In the genomic region with DNA sequence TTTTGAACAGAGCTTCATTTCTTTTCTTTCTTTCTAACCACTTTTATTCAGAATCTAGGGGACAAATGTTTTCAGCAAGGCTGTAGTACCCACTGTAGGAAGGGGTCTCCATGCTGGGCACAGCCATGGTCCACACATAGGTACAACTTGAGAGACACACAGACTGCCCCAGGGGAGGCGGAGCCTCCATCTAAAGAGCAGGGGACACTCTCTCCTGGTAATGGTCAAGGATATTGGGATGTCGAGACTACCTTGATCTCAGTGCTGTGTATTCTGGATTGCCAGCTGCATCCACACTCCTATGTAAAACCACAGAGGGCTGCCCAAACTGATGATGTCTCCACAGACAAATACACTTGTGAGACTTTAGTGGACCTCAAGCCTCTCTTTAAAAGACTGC, we compare ENCODE assay signal across 19 cellular contexts. TPM values are rescaled to one million over a fixed set of nuclear protein-coding genes. Genes with fewer than 3 reads are reported as not detected.
DNase-seq lines count a peak whose midpoint lies in the region; ATAC-seq and TF ChIP-seq lines count a peak whose summit lies in the region.
"Had no signal": no experiment of that assay in that cellular context is flagged by ENCODE, and none has a peak within 500 bp of the region (broad histone marks: within the 10 kb centered on the region; RNA-seq: fewer than 3 reads in every experiment).

No MANE protein-coding gene starts in this region.

- H4K20me1 ChIP-seq in OCI-LY1 (ENCODE audit: insufficient read depth, low read length) = no peaks in the 10 kb centered on the region

- H3K9me3 ChIP-seq in OCI-LY1 (ENCODE audit: low read length) = peaks cover under 1% of the 10 kb centered on the region; the same call in 1 of the 2 replicates
- H3K9me3 ChIP-seq: esophagus squamous epithelium, right atrium auricular region had no signal

- H3K36me3 Mint-ChIP-seq in activated CD4-positive, alpha-beta T cell treated with anti-CD3 and anti-CD28 coated beads for 36 hours (ENCODE audit: low read depth) = peaks cover 4% of the 10 kb centered on the region
- H3K36me3 Mint-ChIP-seq in activated CD4-positive, alpha-beta T cell treated with anti-CD3 and anti-CD28 coated beads, Interleukin-2, amount 10 ng/mL, durations not matched to agents 24 days and 14 days (ENCODE audit: low read depth) = peaks cover 6% of the 10 kb centered on the region
- H3K36me3 Mint-ChIP-seq in effector memory CD8-positive, alpha-beta T cell (ENCODE audit: insufficient read depth) = peaks cover 85% of the 10 kb centered on the region
- H3K36me3 Mint-ChIP-seq in stimulated activated naive B cell treated with anti-CD40 and anti-IgM and Interleukin-4, amounts not matched to agents 10 μg/mL and 1 μg/mL and 100 μg/mL, for 72 hours = no peaks in the 10 kb centered on the region
- H3K36me3 Mint-ChIP-seq in mesothelial cell of epicardium = no peaks in the 10 kb centered on the region

- H3K79me2 ChIP-seq in OCI-LY1 (ENCODE audit: insufficient read depth, low read length) = peaks cover 11% of the 10 kb centered on the region

- peak overlapping the region; percentile 82 for H3K9ac ChIP-seq in OCI-LY1 (ENCODE audit: low read length)

- no peaks in the 10 kb centered on the region for H3K27me3 ChIP-seq in OCI-LY1 (ENCODE audit: insufficient read depth, low read length)
- H3K27me3 ChIP-seq: brain microvascular endothelial cell, esophagus squamous epithelium, right atrium auricular region had no signal

- peaks cover 6% of the 10 kb centered on the region for H3K9me3 Mint-ChIP-seq in activated CD4-positive, alpha-beta T cell treated with anti-CD3 and anti-CD28 coated beads for 36 hours (ENCODE audit: low read depth)
- H3K9me3 Mint-ChIP-seq in activated CD4-positive, alpha-beta T cell treated with anti-CD3 and anti-CD28 coated beads, Interleukin-2, amount 10 ng/mL, durations not matched to agents 24 days and 14 days = no peaks in the 10 kb centered on the region
- H3K9me3 Mint-ChIP-seq in effector memory CD8-positive, alpha-beta T cell = no peaks in the 10 kb centered on the region
- H3K9me3 Mint-ChIP-seq in stimulated activated naive B cell treated with anti-CD40 and anti-IgM and Interleukin-4, amounts not matched to agents 10 μg/mL and 1 μg/mL and 100 μg/mL, for 72 hours = no peaks in the 10 kb centered on the region
- H3K9me3 Mint-ChIP-seq in mesothelial cell of epicardium = peaks cover 1% of the 10 kb centered on the region
- H3K9me3 Mint-ChIP-seq: activated naive CD4-positive, alpha-beta T cell treated with anti-CD3 and anti-CD28 coated beads, Interleukin-2, amount 10 ng/mL, durations not matched to agents 7 days and 5 days had no signal

- intact Hi-C loops in activated CD4-positive, alpha-beta T cell treated with anti-CD3 and anti-CD28 coated beads for 36 hours (cut with DNase I, micrococcal nuclease) = loop anchor here in 1 of 2 experiments (2.0 kb wide), 1 partner anchor 73 kb away; no protein-coding TSS in a partner anchor
- intact Hi-C loops in activated CD4-positive, alpha-beta T cell treated with anti-CD3 and anti-CD28 coated beads, Interleukin-2, amount 10 ng/mL, durations not matched to agents 24 days and 14 days (cut with micrococcal nuclease) = loop anchor here (10.0 kb wide), 1 partner anchor 321 kb away; a partner anchor contains a TSS

- H3K4me1 ChIP-seq in OCI-LY1 (ENCODE audit: insufficient read depth, low read length, severe bottlenecking) = peaks cover 88% of the 10 kb centered on the region

- peaks cover 59% of the 10 kb centered on the region for H3K4me1 Mint-ChIP-seq in activated CD4-positive, alpha-beta T cell treated with anti-CD3 and anti-CD28 coated beads for 36 hours
- H3K4me1 Mint-ChIP-seq in activated CD4-positive, alpha-beta T cell treated with anti-CD3 and anti-CD28 coated beads, Interleukin-2, amount 10 ng/mL, durations not matched to agents 24 days and 14 days = peaks cover 70% of the 10 kb centered on the region
- peaks cover 65 to 85% of the 10 kb centered on the region in 2 donors for H3K4me1 Mint-ChIP-seq in effector memory CD8-positive, alpha-beta T cell (ENCODE audit: low read depth in 2 of 2)
- H3K4me1 Mint-ChIP-seq in stimulated activated naive B cell treated with anti-CD40 and anti-IgM and Interleukin-4, amounts not matched to agents 10 μg/mL and 1 μg/mL and 100 μg/mL, for 72 hours = peaks cover 60 to 67% of the 10 kb centered on the region in 2 donors
- peaks cover 2% of the 10 kb centered on the region for H3K4me1 Mint-ChIP-seq in mesothelial cell of epicardium

- DNase-seq in activated CD4-positive, alpha-beta T cell treated with anti-CD3 and anti-CD28 coated beads for 36 hours = no peak
- no peak for DNase-seq in activated CD4-positive, alpha-beta T cell treated with anti-CD3 and anti-CD28 coated beads, Interleukin-2, amount 10 ng/mL, durations not matched to agents 24 days and 14 days
- DNase-seq in effector memory CD8-positive, alpha-beta T cell = no peak
- no peak for DNase-seq in stimulated activated naive B cell treated with anti-CD40 and anti-IgM and Interleukin-4, amounts not matched to agents 10 μg/mL and 1 μg/mL and 100 μg/mL, for 72 hours
- no peak for DNase-seq in mesothelial cell of epicardium (ENCODE audit: low spot score in 2 of 2, unreplicated experiment in 2 of 2)
- no peak for DNase-seq in COLO668 (lab: John Stamatoyannopoulos, UW; ENCODE audit: unreplicated experiment)
- DNase-seq: 8988T; activated naive CD4-positive, alpha-beta T cell treated with anti-CD3 and anti-CD28 coated beads, Interleukin-2, amount 10 ng/mL, durations not matched to agents 7 days and 5 days; brain microvascular endothelial cell; EL; esophagus squamous epithelium; NCI-H1417; stimulated activated CD4-positive, alpha-beta T cell treated with anti-CD3 and anti-CD28 coated beads, Interleukin-1b, Interleukin-23, amount 100 ng/mL, for 48 hours had no signal

- CTCF ChIA-PET in activated CD4-positive, alpha-beta T cell treated with anti-CD3 and anti-CD28 coated beads for 36 hours (lab: Charles Lee) = interaction anchor here (0.6 to 4.6 kb wide), 8 partner anchors 9 to 123 kb away, joined by 3 to 30 read pairs (median 4); no protein-coding TSS in a partner anchor

- H3F3A ChIP-seq in OCI-LY1 (ENCODE audit: insufficient read depth, low read length) = peaks cover 8% of the 10 kb centered on the region; the same call in 1 of the 2 replicates

- H3K27me3 Mint-ChIP-seq in activated CD4-positive, alpha-beta T cell treated with anti-CD3 and anti-CD28 coated beads for 36 hours = no peaks in the 10 kb centered on the region
- no peaks in the 10 kb centered on the region for H3K27me3 Mint-ChIP-seq in activated CD4-positive, alpha-beta T cell treated with anti-CD3 and anti-CD28 coated beads, Interleukin-2, amount 10 ng/mL, durations not matched to agents 24 days and 14 days
- no peaks in the 10 kb centered on the region for H3K27me3 Mint-ChIP-seq in effector memory CD8-positive, alpha-beta T cell
- H3K27me3 Mint-ChIP-seq in stimulated activated naive B cell treated with anti-CD40 and anti-IgM and Interleukin-4, amounts not matched to agents 10 μg/mL and 1 μg/mL and 100 μg/mL, for 72 hours = no peaks in the 10 kb centered on the region
- H3K27me3 Mint-ChIP-seq in mesothelial cell of epicardium (ENCODE audit: low read depth) = no peaks in the 10 kb centered on the region

- H3K27ac ChIP-seq in OCI-LY1 (ENCODE audit: low read depth, low read length, poor library complexity, severe bottlenecking) = peak overlapping the region; percentile 97
- H3K27ac ChIP-seq: brain microvascular endothelial cell, C4-2B, right atrium auricular region, VCaP had no signal

- H3K9me2 ChIP-seq in OCI-LY1 (ENCODE audit: low read depth, low read length) = no peaks in the 10 kb centered on the region

- no peak for TF ChIP-seq CTCF in OCI-LY1 (IDR thresholded peaks at IDR 0.05; ENCODE audit: low read length)
- no peak for TF ChIP-seq CTCF in mesothelial cell of epicardium (IDR thresholded peaks at IDR 0.05; ENCODE audit: unreplicated experiment)

- no peaks in the 10 kb centered on the region; the same call in 1 of the 2 replicates for H3K36me3 ChIP-seq in OCI-LY1 (ENCODE audit: insufficient read depth, low read length)
- H3K36me3 ChIP-seq: brain microvascular endothelial cell, esophagus squamous epithelium, right atrium auricular region had no signal

- H3K4me3 Mint-ChIP-seq in activated CD4-positive, alpha-beta T cell treated with anti-CD3 and anti-CD28 coated beads for 36 hours = no peak overlapping the region
- no peak overlapping the region for H3K4me3 Mint-ChIP-seq in activated CD4-positive, alpha-beta T cell treated with anti-CD3 and anti-CD28 coated beads, Interleukin-2, amount 10 ng/mL, durations not matched to agents 24 days and 14 days
- H3K4me3 Mint-ChIP-seq in effector memory CD8-positive, alpha-beta T cell = peak overlapping the region; percentile 96 to 99
- no peak overlapping the region for H3K4me3 Mint-ChIP-seq in stimulated activated naive B cell treated with anti-CD40 and anti-IgM and Interleukin-4, amounts not matched to agents 10 μg/mL and 1 μg/mL and 100 μg/mL, for 72 hours
- H3K4me3 Mint-ChIP-seq in mesothelial cell of epicardium = no peak overlapping the region
- H3K4me3 Mint-ChIP-seq: activated naive CD4-positive, alpha-beta T cell treated with anti-CD3 and anti-CD28 coated beads, Interleukin-2, amount 10 ng/mL, durations not matched to agents 7 days and 5 days had no signal

- POLR2A ChIA-PET in activated CD4-positive, alpha-beta T cell treated with anti-CD3 and anti-CD28 coated beads for 36 hours (lab: Charles Lee) = interaction anchor here (0.6 kb wide), 1 partner anchor 28 kb away, joined by 4 read pairs; no protein-coding TSS in a partner anchor

- H3K27ac Mint-ChIP-seq in activated CD4-positive, alpha-beta T cell treated with anti-CD3 and anti-CD28 coated beads for 36 hours = peak overlapping the region; percentile 64
- no peak overlapping the region for H3K27ac Mint-ChIP-seq in activated CD4-positive, alpha-beta T cell treated with anti-CD3 and anti-CD28 coated beads, Interleukin-2, amount 10 ng/mL, durations not matched to agents 24 days and 14 days
- peak overlapping the region; percentile 96 to 98 for H3K27ac Mint-ChIP-seq in effector memory CD8-positive, alpha-beta T cell
- peak overlapping the region; percentile 57 for H3K27ac Mint-ChIP-seq in stimulated activated naive B cell treated with anti-CD40 and anti-IgM and Interleukin-4, amounts not matched to agents 10 μg/mL and 1 μg/mL and 100 μg/mL, for 72 hours
- H3K27ac Mint-ChIP-seq in mesothelial cell of epicardium = no peak overlapping the region

- no peak for ATAC-seq in activated CD4-positive, alpha-beta T cell treated with anti-CD3 and anti-CD28 coated beads for 36 hours
- ATAC-seq in effector memory CD8-positive, alpha-beta T cell (replicated peaks) = no peak
- ATAC-seq in stimulated activated naive B cell treated with anti-CD40 and anti-IgM and Interleukin-4, amounts not matched to agents 10 μg/mL and 1 μg/mL and 100 μg/mL, for 72 hours (replicated peaks) = no peak
- ATAC-seq in GM18868 (IDR thresholded peaks at IDR 0.05; ENCODE audit: unreplicated experiment) = no peak

- H2AFZ ChIP-seq in OCI-LY1 (ENCODE audit: low read length) = no peak overlapping the region

- H3K4me3 ChIP-seq in OCI-LY1 (ENCODE audit: low read depth, low read length, poor library complexity, severe bottlenecking) = peak overlapping the region; percentile 64
- H3K4me3 ChIP-seq: esophagus squamous epithelium, right atrium auricular region had no signal

- peak overlapping the region; percentile 98 for H3K4me2 ChIP-seq in OCI-LY1 (ENCODE audit: low read length)

RNA-seq across cellular contexts. Expression of a gene that starts 2.9 kb away (rescaled TPM):
- 10 to 100 TPM; 50.6 to 55.4 TPM for total RNA-seq in activated CD4-positive, alpha-beta T cell treated with anti-CD3 and anti-CD28 coated beads for 36 hours
- 42.2 and 44.8 TPM in 2 replicates for total RNA-seq in activated CD4-positive, alpha-beta T cell treated with anti-CD3 and anti-CD28 coated beads, Interleukin-2, amount 10 ng/mL, durations not matched to agents 24 days and 14 days
- total RNA-seq in mesothelial cell of epicardium = 1.3 to 2.2 TPM (median 1.8 TPM) in 3 replicates

RNA-seq across cellular contexts. Expression of a gene that starts 38.1 kb away (rescaled TPM):
- total RNA-seq in activated CD4-positive, alpha-beta T cell treated with anti-CD3 and anti-CD28 coated beads for 36 hours = under 1 TPM; 0.16 to 0.21 TPM
- total RNA-seq in activated CD4-positive, alpha-beta T cell treated with anti-CD3 and anti-CD28 coated beads, Interleukin-2, amount 10 ng/mL, durations not matched to agents 24 days and 14 days = 0.17 TPM in 1 of 2 replicates, not detected in the other
- 15.0 to 16.4 TPM (median 15.9 TPM) in 3 replicates for total RNA-seq in mesothelial cell of epicardium
- total RNA-seq: RPMI7951 had no signal

Comparison
In these comparisons a context has a peak if more than half of its experiments do, and no peak if none do; other contexts are left out.
1. H3K27ac Mint-ChIP-seq: peak in activated CD4-positive, alpha-beta T cell treated with anti-CD3 and anti-CD28 coated beads for 36 hours (single experiment), effector memory CD8-positive, alpha-beta T cell (2 of 2) and stimulated activated naive B cell treated with anti-CD40 and anti-IgM and Interleukin-4, amounts not matched to agents 10 μg/mL and 1 μg/mL and 100 μg/mL, for 72 hours (single experiment); none in activated CD4-positive, alpha-beta T cell treated with anti-CD3 and anti-CD28 coated beads, Interleukin-2, amount 10 ng/mL, durations not matched to agents 24 days and 14 days (single experiment) and mesothelial cell of epicardium (single experiment).
2. H3K4me3 Mint-ChIP-seq: peak in effector memory CD8-positive, alpha-beta T cell (2 of 2); none in activated CD4-positive, alpha-beta T cell treated with anti-CD3 and anti-CD28 coated beads for 36 hours (single experiment), activated CD4-positive, alpha-beta T cell treated with anti-CD3 and anti-CD28 coated beads, Interleukin-2, amount 10 ng/mL, durations not matched to agents 24 days and 14 days (single experiment), stimulated activated naive B cell treated with anti-CD40 and anti-IgM and Interleukin-4, amounts not matched to agents 10 μg/mL and 1 μg/mL and 100 μg/mL, for 72 hours (0 of 2) and mesothelial cell of epicardium (single experiment).
3. RNA of a gene that starts 2.9 kb away (total RNA-seq): 50.6 to 55.4 TPM in activated CD4-positive, alpha-beta T cell treated with anti-CD3 and anti-CD28 coated beads for 36 hours and 42.2 to 44.8 TPM in activated CD4-positive, alpha-beta T cell treated with anti-CD3 and anti-CD28 coated beads, Interleukin-2, amount 10 ng/mL, durations not matched to agents 24 days and 14 days; 1.3 to 2.2 TPM in mesothelial cell of epicardium; every median in the first group is over 10 times any median in the second.
4. RNA of a gene that starts 38.1 kb away (total RNA-seq): 15.0 to 16.4 TPM in mesothelial cell of epicardium; 0.16 to 0.21 TPM in activated CD4-positive, alpha-beta T cell treated with anti-CD3 and anti-CD28 coated beads for 36 hours and 0.17 TPM in activated CD4-positive, alpha-beta T cell treated with anti-CD3 and anti-CD28 coated beads, Interleukin-2, amount 10 ng/mL, durations not matched to agents 24 days and 14 days; every median in the first group is over 10 times any median in the second.